33 cellular contexts compared by ENCODE assay signal in genomic region chr14:28666961-28667360, GRCh38.
"Had no signal": no experiment of that assay in that cellular context is flagged by ENCODE, and none has a peak within 500 bp of the region (broad histone marks: within the 10 kb centered on the region; RNA-seq: fewer than 3 reads in every experiment).

No MANE protein-coding gene starts in this region.

- H2AFZ ChIP-seq: hepatocyte had no signal

- H3K27ac Mint-ChIP-seq: activated CD4-positive, alpha-beta memory T cell treated with anti-CD3 and anti-CD28 coated beads for 36 hours; activated naive CD4-positive, alpha-beta T cell treated with anti-CD3 and anti-CD28 coated beads, Interleukin-2, amount 50 U/mL, for 24 hours; activated naive CD8-positive, alpha-beta T cell treated with anti-CD3 and anti-CD28 coated beads, Interleukin-2, amount 50 U/mL, for 24 hours; activated T-cell treated with anti-CD3 and anti-CD28 coated beads, Interleukin-2, amount 50 U/mL, for 24 hours; activated T-helper 17 cell treated with anti-CD3 and anti-CD28 coated beads, Interleukin-2, amount 50 U/mL, for 72 hours; naive B cell; nephron progenitor cell; stimulated activated naive CD8-positive, alpha-beta T cell treated with anti-CD3 and anti-CD28 coated beads, Interleukin-15, Interleukin-2, amounts not matched to agents 100 ng/mL and 50 ng/mL, for 24 hours; T-helper 17 cell had no signal

- H3K9me3 Mint-ChIP-seq: activated naive CD4-positive, alpha-beta T cell treated with anti-CD3 and anti-CD28 coated beads, Interleukin-2, amount 50 U/mL, for 24 hours; naive B cell; nephron progenitor cell had no signal

- H3K9me3 ChIP-seq: body of pancreas, gastroesophageal sphincter, neutrophil, right lobe of liver, thoracic aorta had no signal

- H3K4me3 ChIP-seq: body of pancreas, cardiac muscle cell, coronary artery, dorsolateral prefrontal cortex, gastroesophageal sphincter, hepatocyte, right lobe of liver, skin epidermis, thoracic aorta had no signal

- H3K27me3 Mint-ChIP-seq: activated CD4-positive, alpha-beta memory T cell treated with anti-CD3 and anti-CD28 coated beads for 36 hours; activated naive CD4-positive, alpha-beta T cell treated with anti-CD3 and anti-CD28 coated beads, Interleukin-2, amount 50 U/mL, for 24 hours; activated naive CD8-positive, alpha-beta T cell treated with anti-CD3 and anti-CD28 coated beads, Interleukin-2, amount 50 U/mL, for 24 hours; activated T-cell treated with anti-CD3 and anti-CD28 coated beads, Interleukin-2, amount 50 U/mL, for 24 hours; activated T-helper 17 cell treated with anti-CD3 and anti-CD28 coated beads, Interleukin-2, amount 50 U/mL, for 72 hours; naive B cell; stimulated activated naive CD8-positive, alpha-beta T cell treated with anti-CD3 and anti-CD28 coated beads, Interleukin-15, Interleukin-2, amounts not matched to agents 100 ng/mL and 50 ng/mL, for 24 hours; T-helper 17 cell had no signal

- H3K4me2 ChIP-seq: hepatocyte had no signal

- ATAC-seq: activated CD4-positive, CD25-positive, alpha-beta regulatory T cell treated with anti-CD3 and anti-CD28 coated beads, Interleukin-2, amount 50 U/mL, for 24 hours; activated naive CD8-positive, alpha-beta T cell treated with anti-CD3 and anti-CD28 coated beads, Interleukin-2, amount 50 U/mL, for 24 hours; activated T-helper 17 cell treated with anti-CD3 and anti-CD28 coated beads, Interleukin-2, amount 50 U/mL, for 72 hours; body of pancreas; gastroesophageal sphincter; left cardiac atrium; left ventricle myocardium superior; right lobe of liver; T-helper 17 cell had no signal

- DNase-seq: activated CD4-positive, alpha-beta memory T cell treated with anti-CD3 and anti-CD28 coated beads for 36 hours; activated CD4-positive, alpha-beta T cell treated with anti-CD3 and anti-CD28 coated beads for 48 hours; activated CD8-positive, alpha-beta memory T cell treated with anti-CD3 and anti-CD28 coated beads, Interleukin-2, amount 50 U/mL, for 48 hours; activated gamma-delta T cell treated with Interleukin-2 at 50 U/mL for 16 hours; activated naive CD8-positive, alpha-beta T cell treated with anti-CD3 and anti-CD28 coated beads, Interleukin-2, amount 50 U/mL, for 24 hours; activated T-cell treated with anti-CD3 and anti-CD28 coated beads, Interleukin-2, amount 50 U/mL, for 24 hours; body of pancreas; cerebellar nuclear complex; dorsolateral prefrontal cortex; effector memory CD4-positive, alpha-beta T cell; erythroblast; left cardiac atrium; left ventricle myocardium superior; naive B cell; nephron progenitor cell; right lobe of liver; stimulated activated CD4-positive, alpha-beta T cell treated with anti-CD3 and anti-CD28 coated beads, Interleukin-12 subunit alpha, Interleukin-12 subunit beta, amount 100 ng/mL, for 4 hours; stimulated activated CD4-positive, alpha-beta T cell treated with anti-CD3 and anti-CD28 coated beads, Interleukin-4, amount 100 ng/mL, for 1 hour; T-helper 17 cell; T1000; trophoblast cell; WERI-Rb-1 had no signal

- H3K27me3 ChIP-seq: body of pancreas, cardiac muscle cell, dorsolateral prefrontal cortex, gastroesophageal sphincter, hepatocyte, neutrophil, right lobe of liver had no signal

- H3K4me1 ChIP-seq: body of pancreas, gastroesophageal sphincter, right lobe of liver had no signal

- H3K79me2 ChIP-seq: hepatocyte had no signal

- H3K4me1 Mint-ChIP-seq: activated naive CD4-positive, alpha-beta T cell treated with anti-CD3 and anti-CD28 coated beads, Interleukin-2, amount 50 U/mL, for 24 hours; activated naive CD8-positive, alpha-beta T cell treated with anti-CD3 and anti-CD28 coated beads, Interleukin-2, amount 50 U/mL, for 24 hours; activated T-helper 17 cell treated with anti-CD3 and anti-CD28 coated beads, Interleukin-2, amount 50 U/mL, for 72 hours; naive B cell; nephron progenitor cell; T-helper 17 cell had no signal

- H3K36me3 Mint-ChIP-seq: activated CD4-positive, alpha-beta memory T cell treated with anti-CD3 and anti-CD28 coated beads for 36 hours; activated naive CD4-positive, alpha-beta T cell treated with anti-CD3 and anti-CD28 coated beads, Interleukin-2, amount 50 U/mL, for 24 hours; naive B cell had no signal

- H3K27ac ChIP-seq: body of pancreas, cardiac muscle cell, coronary artery, dorsolateral prefrontal cortex, gastroesophageal sphincter, hepatocyte, neutrophil, right lobe of liver, skin epidermis, thoracic aorta, WERI-Rb-1 had no signal

- H3K4me3 Mint-ChIP-seq: activated CD4-positive, alpha-beta memory T cell treated with anti-CD3 and anti-CD28 coated beads for 36 hours; activated naive CD4-positive, alpha-beta T cell treated with anti-CD3 and anti-CD28 coated beads, Interleukin-2, amount 50 U/mL, for 24 hours; activated naive CD8-positive, alpha-beta T cell treated with anti-CD3 and anti-CD28 coated beads, Interleukin-2, amount 50 U/mL, for 24 hours; activated T-cell treated with anti-CD3 and anti-CD28 coated beads, Interleukin-2, amount 50 U/mL, for 24 hours; activated T-helper 17 cell treated with anti-CD3 and anti-CD28 coated beads, Interleukin-2, amount 50 U/mL, for 72 hours; naive B cell; nephron progenitor cell; stimulated activated naive CD8-positive, alpha-beta T cell treated with anti-CD3 and anti-CD28 coated beads, Interleukin-15, Interleukin-2, amounts not matched to agents 100 ng/mL and 50 ng/mL, for 24 hours; T-helper 17 cell had no signal

- H3K36me3 ChIP-seq: cardiac muscle cell, gastroesophageal sphincter, neutrophil, right lobe of liver, thoracic aorta, WERI-Rb-1 had no signal
